ENCODE assay signal across 13 cellular contexts in genomic region chr1:10900691-10901090, GRCh38.
DNase-seq lines count a peak whose midpoint lies in the region; ATAC-seq lines count a peak whose summit lies in the region.
"Had no signal": no experiment of that assay in that cellular context is flagged by ENCODE, and none has a peak within 500 bp of the region (broad histone marks: within the 10 kb centered on the region; RNA-seq: fewer than 3 reads in every experiment).

No MANE protein-coding gene starts in this region.

- H3K4me1 ChIP-seq in trophoblast cell (ENCODE audit: control insufficient read depth in 1 of 2, insufficient read depth in 2 of 2, low read length in 2 of 2) = peaks cover 22 to 25% of the 10 kb centered on the region in 2 experiments

- H3K36me3 ChIP-seq in trophoblast cell (ENCODE audit: control insufficient read depth in 1 of 2, insufficient read depth in 2 of 2, low read length in 2 of 2) = no peaks in the 10 kb centered on the region
- H3K36me3 ChIP-seq: heart left ventricle had no signal

- peak overlapping the region; percentile 40 for H3K4me2 ChIP-seq in trophoblast cell (ENCODE audit: low read length)

- no peak overlapping the region for H4K91ac ChIP-seq in trophoblast cell (ENCODE audit: low read depth, low read length)

- no peak overlapping the region for H4K8ac ChIP-seq in trophoblast cell (ENCODE audit: low read depth, low read length)

- peak overlapping the region; percentile 32 for H2BK5ac ChIP-seq in trophoblast cell (ENCODE audit: low read depth, low read length, poor library complexity)

- no peak overlapping the region for H3K14ac ChIP-seq in trophoblast cell (ENCODE audit: low read length)

- H3K27ac ChIP-seq in trophoblast cell (ENCODE audit: low read depth, low read length) = no peak overlapping the region
- H3K27ac ChIP-seq: heart left ventricle had no signal

- peak overlapping the region; percentile 12 for H2BK12ac ChIP-seq in trophoblast cell (ENCODE audit: low read length)

- no peak overlapping the region for H2BK120ac ChIP-seq in trophoblast cell (ENCODE audit: insufficient read depth, low read length, poor library complexity)

- peak; percentile 33 for DNase-seq in H4 (ENCODE audit: low spot score)
- peak; percentile 63 for DNase-seq in NCI-H510A treated with DMSO at 0.1 percent for 48 hours (lab: John Stamatoyannopoulos, UW)
- DNase-seq in trophoblast cell = peak; percentile 90 to 96
- DNase-seq in activated naive CD4-positive, alpha-beta T cell treated with anti-CD3 and anti-CD28 coated beads, Interleukin-2, amount 50 U/mL, for 16 hours = no peak
- no peak for DNase-seq in NCI-H748 treated with DMSO at 0.1 percent for 48 hours (lab: John Stamatoyannopoulos, UW)
- DNase-seq in activated gamma-delta T cell (lab: John Stamatoyannopoulos, UW) = no peak
- DNase-seq: activated CD4-positive, alpha-beta T cell treated with anti-CD3 and anti-CD28 coated beads, Interleukin-2, amount 10 ng/mL, durations not matched to agents 24 days and 14 days; cortex of kidney; NCI-H2171 treated with DMSO at 0.1 percent for 48 hours had no signal

- peaks cover 2% of the 10 kb centered on the region for H3K9me3 ChIP-seq in trophoblast cell (ENCODE audit: insufficient read depth, low read depth, low read length)
- H3K9me3 ChIP-seq: heart left ventricle had no signal

- H3K4me3 ChIP-seq in trophoblast cell (ENCODE audit: low read depth, low read length) = no peak overlapping the region
- H3K4me3 ChIP-seq: heart left ventricle had no signal

- no peak overlapping the region for H3K23ac ChIP-seq in trophoblast cell (ENCODE audit: low read length)

- no peak overlapping the region for H4K12ac ChIP-seq in trophoblast cell (ENCODE audit: low read depth, low read length)

- H3K18ac ChIP-seq in trophoblast cell (ENCODE audit: low read length) = no peak overlapping the region

- no peak overlapping the region for H3K9ac ChIP-seq in trophoblast cell (ENCODE audit: low read length)

- H3K4ac ChIP-seq in trophoblast cell (ENCODE audit: low read depth, low read length) = no peak overlapping the region

- peaks cover 2% of the 10 kb centered on the region for H3K79me2 ChIP-seq in trophoblast cell (ENCODE audit: control insufficient read depth, insufficient read depth, low read length, poor library complexity)

- H3K79me1 ChIP-seq in trophoblast cell (ENCODE audit: low read length) = peaks cover 9% of the 10 kb centered on the region

- peak overlapping the region; percentile 53 for H2AK5ac ChIP-seq in trophoblast cell (ENCODE audit: low read length)

- no peak overlapping the region for H2AFZ ChIP-seq in trophoblast cell (ENCODE audit: insufficient read depth, low read length, poor library complexity)

- ATAC-seq in esophagus mucosa (peak; percentile 64), HG03457 (IDR thresholded peaks at IDR 0.05; ENCODE audit: unreplicated experiment) (no peak)
- ATAC-seq: heart left ventricle; stimulated activated memory B cell treated with anti-CD40 and anti-IgM and Interleukin-4, amounts not matched to agents 10 μg/mL and 1 μg/mL and 100 μg/mL, for 72 hours had no signal

- no CpG with 5 or more reads among the region's 6 CpGs for WGBS in trophoblast cell (ENCODE audit: extremely low coverage, insufficient coverage, insufficient read length)

- H3K27me3 ChIP-seq in trophoblast cell (ENCODE audit: insufficient read depth, low read length) = no peaks in the 10 kb centered on the region

Comparison
In these comparisons a context has a peak if more than half of its experiments do, and no peak if none do; other contexts are left out.
1. DNase-seq: peak in H4 (single experiment), NCI-H510A treated with DMSO at 0.1 percent for 48 hours (single experiment) and trophoblast cell (2 of 2); none in activated naive CD4-positive, alpha-beta T cell treated with anti-CD3 and anti-CD28 coated beads, Interleukin-2, amount 50 U/mL, for 16 hours (single experiment), NCI-H748 treated with DMSO at 0.1 percent for 48 hours (single experiment) and activated gamma-delta T cell (single experiment).